8 cellular contexts compared by ENCODE assay signal in the genomic region with DNA sequence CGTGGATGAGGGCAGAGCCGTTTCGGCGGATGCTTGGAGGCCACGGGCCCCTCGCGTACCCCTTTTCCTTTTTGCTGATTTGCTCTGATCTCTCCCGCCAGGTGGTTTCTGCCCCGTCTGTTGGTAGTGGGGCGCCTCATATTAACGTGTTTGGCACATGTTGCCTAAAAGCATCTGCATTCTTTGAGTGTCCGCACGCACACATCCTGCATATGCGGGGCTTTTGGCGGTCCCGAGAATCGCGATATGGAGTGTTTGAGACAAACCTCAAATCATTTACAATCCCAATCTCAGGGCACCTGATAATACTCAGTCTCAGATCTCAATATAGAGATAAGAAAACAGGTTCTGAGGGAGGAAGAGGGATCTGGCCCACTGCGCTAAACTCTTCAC. TPM values are rescaled to one million over a fixed set of nuclear protein-coding genes. Genes with fewer than 3 reads are reported as not detected.
DNase-seq lines count a peak whose midpoint lies in the region; ATAC-seq and TF ChIP-seq lines count a peak whose summit lies in the region.

No MANE protein-coding gene starts in this region.

- no peaks in the 10 kb centered on the region for H3K9me3 ChIP-seq in IMR-90 (ENCODE audit: control insufficient read depth, insufficient read depth, low read length)
- no peaks in the 10 kb centered on the region for H3K9me3 ChIP-seq in mucosa of stomach (ENCODE audit: control insufficient read depth, low read length)

- H3K4me1 ChIP-seq in IMR-90 (ENCODE audit: control insufficient read depth, insufficient read depth, low read length) (peaks cover 10% of the 10 kb centered on the region), mucosa of stomach (ENCODE audit: control insufficient read depth, insufficient read depth, low read length) (peaks cover 34% of the 10 kb centered on the region)

- H4K20me1 ChIP-seq in IMR-90 (ENCODE audit: insufficient read depth, low read length), result peaks cover 61% of the 10 kb centered on the region

- H4K5ac ChIP-seq in IMR-90 (ENCODE audit: low read depth, low read length), result 0 out of 2 replicates have a peak overlapping the region, but pooled peaks have one; percentile 1

- H2AFZ ChIP-seq in IMR-90 (replicated peaks; ENCODE audit: low read length, poor library complexity), result peak overlapping the region; percentile 93

- H3K23ac ChIP-seq in IMR-90 (ENCODE audit: low read depth, low read length), result peak overlapping the region; percentile 42; the same call in 1 of the 2 replicates

- CTCF ChIA-PET in IMR-90 (lab: Yijun Ruan, JAX), result no interaction called here

- peaks cover 13% of the 10 kb centered on the region for H3K9me1 ChIP-seq in IMR-90 (ENCODE audit: insufficient read depth, low read length)

- H3K79me1 ChIP-seq in IMR-90 (ENCODE audit: low read depth in 1 of 2, low read length in 2 of 2), result peaks cover 0 to 18% of the 10 kb centered on the region in 2 experiments; a peak in 1 of 4 replicates

- in situ Hi-C loops in IMR-90 (cut with MboI; ENCODE audit: low sequenced_read_pairs), result loop anchor here (25.0 kb wide), 2 partner anchors 1193 to 1518 kb away; a partner anchor contains a TSS

- peak overlapping the region; percentile 57 for H4K91ac ChIP-seq in IMR-90 (ENCODE audit: insufficient read depth, low read depth, low read length)

- DNase-seq in IMR-90 (no peak), caudate nucleus (lab: John Stamatoyannopoulos, UW) (no peak), NCI-H510A (lab: John Stamatoyannopoulos, UW) (no peak), SHP77 (lab: John Stamatoyannopoulos, UW) (no peak), DMS53 (lab: John Stamatoyannopoulos, UW) (no peak)

- WGBS in IMR-90 (ENCODE audit: extremely low coverage in 2 of 2, insufficient read length in 1 of 2), 2 experiments, result no CpG with 5 or more reads among the region's 19 CpGs

- TF ChIP-seq POLR2A in IMR-90 (IDR thresholded peaks at IDR 0.05; ENCODE audit: low read depth, low read length), result no peak

- dilution Hi-C loops in IMR-90 (cut with HindIII; ENCODE audit: low sequenced_read_pairs, unreplicated experiment), result no loop called here

- POLR2A ChIA-PET in IMR-90 (lab: Charles Lee; ENCODE audit: unreplicated experiment), result no interaction called here

- ATAC-seq in IMR-90 (ENCODE audit: low read depth), result no peak
- ATAC-seq in HG03095 (IDR thresholded peaks at IDR 0.05; ENCODE audit: unreplicated experiment), result no peak

- H3K36me3 ChIP-seq in IMR-90 (ENCODE audit: control insufficient read depth, insufficient read depth, low read length) (peaks cover 19% of the 10 kb centered on the region), mucosa of stomach (ENCODE audit: control insufficient read depth, insufficient read depth, low read length) (peaks cover 6% of the 10 kb centered on the region)

- peak overlapping the region; percentile 57 for H3K4ac ChIP-seq in IMR-90 (ENCODE audit: low read depth, low read length)

- H3K18ac ChIP-seq in IMR-90 (ENCODE audit: low read depth, low read length), result no peak overlapping the region

- H3K9ac ChIP-seq in IMR-90 (ENCODE audit: low read depth, low read length), result peak overlapping the region; percentile 81
- peak overlapping the region; percentile 78 for H3K9ac ChIP-seq in mucosa of stomach (ENCODE audit: low read length)

- H2BK20ac ChIP-seq in IMR-90 (ENCODE audit: low read depth, low read length), result no peak overlapping the region

- intact Hi-C loops in IMR-90 (cut with micrococcal nuclease), result loop anchor here (2.0 kb wide), 1 partner anchor 19 kb away; a partner anchor contains a TSS

- no peak overlapping the region for H2BK120ac ChIP-seq in IMR-90 (ENCODE audit: low read depth, low read length)

- H4K8ac ChIP-seq in IMR-90 (ENCODE audit: low read depth in 2 of 2, low read length in 2 of 2), result peak overlapping the region; percentile 53 to 98; a peak in 3 of 4 replicates

- no peaks in the 10 kb centered on the region for H3K27me3 ChIP-seq in IMR-90 (ENCODE audit: control insufficient read depth, insufficient read depth, low read length)
- no peaks in the 10 kb centered on the region for H3K27me3 ChIP-seq in mucosa of stomach (ENCODE audit: control insufficient read depth, insufficient read depth, low read length)

- H3K27ac ChIP-seq in 22Rv1 (peak overlapping the region; percentile 99), IMR-90 (ENCODE audit: insufficient read depth, low read length) (peak overlapping the region; percentile 94), caudate nucleus (ENCODE audit: low read depth, low read length) (peak overlapping the region; percentile 98)

- H3K14ac ChIP-seq in IMR-90 (replicated peaks; ENCODE audit: low read depth, low read length), result peak overlapping the region; percentile 73

- H3K56ac ChIP-seq in IMR-90 (ENCODE audit: extremely low read depth, insufficient read depth, low read length), result peak overlapping the region; percentile 58

- peak overlapping the region; percentile 92 for H3K4me2 ChIP-seq in IMR-90 (ENCODE audit: low read depth, low read length)

- H3K4me3 ChIP-seq in IMR-90 (ENCODE audit: insufficient read depth, low read depth, low read length) (peak overlapping the region; percentile 79), mucosa of stomach (ENCODE audit: low read length) (peak overlapping the region; percentile 92)

- TF ChIP-seq CTCF in 22Rv1 (IDR thresholded peaks at IDR 0.05) (no peak), IMR-90 (conservative IDR thresholded peaks at IDR 0.05; ENCODE audit: low read depth, low read length) (no peak)

- BruUV-seq in IMR-90 (replicated peaks; lab: Mats Ljungman, UMichigan), result TSS peak; percentile 34

- H2AK5ac ChIP-seq in IMR-90 (ENCODE audit: low read depth, low read length), result peak overlapping the region; percentile 76

- H2AK9ac ChIP-seq in IMR-90 (replicated peaks; ENCODE audit: low read depth, low read length, poor library complexity), result peak overlapping the region; percentile 99

- no peak overlapping the region for H2BK15ac ChIP-seq in IMR-90 (ENCODE audit: low read depth, low read length)

- no peak for TF ChIP-seq RAD21 in IMR-90 (IDR thresholded peaks at IDR 0.05; ENCODE audit: low read length)

- H2BK5ac ChIP-seq in IMR-90 (ENCODE audit: low read depth, low read length, poor library complexity, severe bottlenecking), result peak overlapping the region; percentile 2

TF ChIP-seq in IMR-90, 13 proteins besides CTCF, POLR2A, EP300 and RAD21:
- no peak for TF ChIP-seq MAZ (IDR thresholded peaks at IDR 0.05; ENCODE audit: borderline replicate concordance, low read depth, low read length)
- TF ChIP-seq, protein P1, sequence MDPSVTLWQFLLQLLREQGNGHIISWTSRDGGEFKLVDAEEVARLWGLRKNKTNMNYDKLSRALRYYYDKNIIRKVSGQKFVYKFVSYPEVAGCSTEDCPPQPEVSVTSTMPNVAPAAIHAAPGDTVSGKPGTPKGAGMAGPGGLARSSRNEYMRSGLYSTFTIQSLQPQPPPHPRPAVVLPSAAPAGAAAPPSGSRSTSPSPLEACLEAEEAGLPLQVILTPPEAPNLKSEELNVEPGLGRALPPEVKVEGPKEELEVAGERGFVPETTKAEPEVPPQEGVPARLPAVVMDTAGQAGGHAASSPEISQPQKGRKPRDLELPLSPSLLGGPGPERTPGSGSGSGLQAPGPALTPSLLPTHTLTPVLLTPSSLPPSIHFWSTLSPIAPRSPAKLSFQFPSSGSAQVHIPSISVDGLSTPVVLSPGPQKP (IDR thresholded peaks at IDR 0.05; ENCODE audit: borderline replicate concordance, low read depth, low read length), result no peak
- no peak for TF ChIP-seq MAFK (IDR thresholded peaks at IDR 0.05; ENCODE audit: low read depth, low read length)
- TF ChIP-seq RFX5 (IDR thresholded peaks at IDR 0.05; ENCODE audit: low read depth, low read length), result no peak
- no peak for TF ChIP-seq CHD1 (IDR thresholded peaks at IDR 0.05; ENCODE audit: low read depth, low read length)

RNA-seq across cellular contexts. Expression of a gene that starts 0.8 kb away (rescaled TPM):
- total RNA-seq in IMR-90 (2012; rRNA removed), result 96.1 and 120 TPM in 2 replicates
- 260 and 303 TPM in 2 replicates for polyA plus RNA-seq in IMR-90 (2012; rRNA removed)
- 162 and 288 TPM in 2 replicates for polyA plus RNA-seq in IMR-90 (2012; cell fraction: cytosol; rRNA removed)
- 279 and 320 TPM in 2 replicates for polyA plus RNA-seq in IMR-90 (2012; cell fraction: nucleus; rRNA removed; ENCODE audit: low replicate concordance)

RNA-seq across cellular contexts. Expression of a gene that starts 7.6 kb away (rescaled TPM):
- total RNA-seq in IMR-90 (2012; rRNA removed), result 2.2 and 2.3 TPM in 2 replicates
- polyA plus RNA-seq in IMR-90 (2012; rRNA removed), result 13.6 and 15.0 TPM in 2 replicates
- 17.1 and 19.8 TPM in 2 replicates for polyA plus RNA-seq in IMR-90 (2012; cell fraction: cytosol; rRNA removed)
- polyA plus RNA-seq in IMR-90 (2012; cell fraction: nucleus; rRNA removed; ENCODE audit: low replicate concordance), result 17.7 and 35.9 TPM in 2 replicates

RNA-seq across cellular contexts. Expression of a gene that starts 12.2 kb away (rescaled TPM):
- 9.7 and 10.0 TPM in 2 replicates for total RNA-seq in IMR-90 (2012; rRNA removed)
- 21.9 and 24.5 TPM in 2 replicates for polyA plus RNA-seq in IMR-90 (2012; rRNA removed)
- 17.7 and 25.7 TPM in 2 replicates for polyA plus RNA-seq in IMR-90 (2012; cell fraction: cytosol; rRNA removed)
- polyA plus RNA-seq in IMR-90 (2012; cell fraction: nucleus; rRNA removed; ENCODE audit: low replicate concordance), result 13.3 and 24.2 TPM in 2 replicates

RNA-seq across cellular contexts. Expression of a gene that starts 14.8 kb away (rescaled TPM):
- total RNA-seq in IMR-90 (2012; rRNA removed), result 1.4 and 1.7 TPM in 2 replicates
- 36.9 and 44.4 TPM in 2 replicates for polyA plus RNA-seq in IMR-90 (2012; rRNA removed)
- polyA plus RNA-seq in IMR-90 (2012; cell fraction: cytosol; rRNA removed), result 31.7 and 69.6 TPM in 2 replicates
- 74.8 and 129 TPM in 2 replicates for polyA plus RNA-seq in IMR-90 (2012; cell fraction: nucleus; rRNA removed; ENCODE audit: low replicate concordance)

RNA-seq across cellular contexts. Expression of a gene that starts 19.4 kb away (rescaled TPM):
- 19.0 and 21.9 TPM in 2 replicates for total RNA-seq in IMR-90 (2012; rRNA removed)
- polyA plus RNA-seq in IMR-90 (2012; rRNA removed), result 122 and 127 TPM in 2 replicates
- polyA plus RNA-seq in IMR-90 (2012; cell fraction: cytosol; rRNA removed), result 199 and 238 TPM in 2 replicates
- 71.6 and 158 TPM in 2 replicates for polyA plus RNA-seq in IMR-90 (2012; cell fraction: nucleus; rRNA removed; ENCODE audit: low replicate concordance)
